1 cellular context compared by ENCODE assay signal in the genomic region with DNA sequence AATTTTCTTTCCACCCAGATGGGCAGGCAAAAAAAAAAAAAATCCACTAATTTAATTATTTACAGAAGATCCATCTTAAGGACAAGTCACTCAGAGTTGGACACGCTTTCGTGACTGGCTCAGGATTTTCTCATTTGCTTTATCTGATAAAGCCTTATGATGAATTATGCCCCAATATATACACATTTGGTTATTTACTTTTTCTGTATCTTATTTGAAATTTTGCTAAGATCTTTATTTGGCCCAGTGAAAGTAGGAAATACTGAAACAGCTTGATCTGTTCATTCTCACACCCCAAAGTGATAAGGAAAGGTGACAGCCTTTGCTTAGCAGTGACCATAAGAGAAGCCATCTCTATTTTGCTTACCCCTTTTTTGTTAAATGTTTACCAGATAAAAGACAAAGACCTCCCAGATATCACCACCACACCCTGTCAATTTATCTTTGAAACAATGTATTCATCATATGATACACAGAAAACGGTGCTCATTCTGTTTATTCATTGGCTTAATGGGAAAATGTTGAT.
TF ChIP-seq lines count a peak whose summit lies in the region.

No MANE protein-coding gene starts in this region.

TF ChIP-seq in GM23338, 12 proteins besides CTCF, POLR2A, EP300 and RAD21 (continued from another document):
- TF ChIP-seq ZNF462 (CRISPR knock-in tag; IDR thresholded peaks at IDR 0.05) = no peak
- no peak for TF ChIP-seq ZNF114 (CRISPR knock-in tag; IDR thresholded peaks at IDR 0.05)
- TF ChIP-seq, protein P1, sequence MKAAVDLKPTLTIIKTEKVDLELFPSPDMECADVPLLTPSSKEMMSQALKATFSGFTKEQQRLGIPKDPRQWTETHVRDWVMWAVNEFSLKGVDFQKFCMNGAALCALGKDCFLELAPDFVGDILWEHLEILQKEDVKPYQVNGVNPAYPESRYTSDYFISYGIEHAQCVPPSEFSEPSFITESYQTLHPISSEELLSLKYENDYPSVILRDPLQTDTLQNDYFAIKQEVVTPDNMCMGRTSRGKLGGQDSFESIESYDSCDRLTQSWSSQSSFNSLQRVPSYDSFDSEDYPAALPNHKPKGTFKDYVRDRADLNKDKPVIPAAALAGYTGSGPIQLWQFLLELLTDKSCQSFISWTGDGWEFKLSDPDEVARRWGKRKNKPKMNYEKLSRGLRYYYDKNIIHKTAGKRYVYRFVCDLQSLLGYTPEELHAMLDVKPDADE (IDR thresholded peaks at IDR 0.05) = no peak
